20 cellular contexts compared by ENCODE assay signal in the genomic region with DNA sequence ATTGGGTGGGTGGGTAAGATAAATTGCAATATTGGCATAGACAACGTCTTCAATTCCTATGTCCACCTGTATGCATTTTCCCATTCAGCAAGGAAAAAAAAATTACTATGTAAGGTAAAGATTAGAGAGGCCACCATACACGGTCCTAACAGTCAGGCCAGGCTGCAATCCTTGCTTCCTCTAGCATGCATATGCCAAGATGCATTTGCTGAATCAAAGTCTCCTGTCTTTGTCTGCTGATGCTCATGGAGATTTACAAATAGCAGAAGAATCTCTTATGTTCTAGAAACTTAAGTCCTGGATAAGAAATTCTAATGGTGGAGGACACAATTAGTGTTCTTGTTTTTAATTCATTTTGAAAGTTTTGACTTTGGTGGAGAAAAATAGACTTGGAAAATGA.
"Had no signal": no experiment of that assay in that cellular context is flagged by ENCODE, and none has a peak within 500 bp of the region (broad histone marks: within the 10 kb centered on the region; RNA-seq: fewer than 3 reads in every experiment).

No MANE protein-coding gene starts in this region.

- H3K27ac Mint-ChIP-seq: activated naive CD8-positive, alpha-beta T cell; activated T-helper 2 cell treated with anti-CD3 and anti-CD28 coated beads, Interferon-gamma antibody, Interleukin-2, Interleukin-4, amounts not matched to agents 10 μg/mL and 5 μg/mL and 100 μg/mL, durations not matched to agents 14 hours and 24 hours and 36 hours; effector memory CD8-positive, alpha-beta T cell; memory B cell; T-helper 1 cell treated with Interleukin-12 subunit alpha and Interleukin-12 subunit beta and Interleukin-4 antibody, amounts not matched to agents 30 μg/mL and 1 μg/mL, for 36 hours; type B pancreatic cell; WTC11 had no signal

- H3K36me3 ChIP-seq: esophagus muscularis mucosa, gastrocnemius medialis, thoracic aorta had no signal

- H3K36me3 Mint-ChIP-seq: activated naive CD8-positive, alpha-beta T cell; memory B cell; WTC11 had no signal

- H3K9me3 ChIP-seq: esophagus muscularis mucosa, gastrocnemius medialis, heart left ventricle, mucosa of descending colon, sigmoid colon, thoracic aorta had no signal

- ATAC-seq: effector memory CD8-positive, alpha-beta T cell; mucosa of descending colon; WTC11 had no signal

- H3K27me3 ChIP-seq: esophagus muscularis mucosa, gastrocnemius medialis, heart left ventricle, sigmoid colon had no signal

- H3K4me3 ChIP-seq: esophagus muscularis mucosa, gastrocnemius medialis, heart left ventricle, mucosa of descending colon, sigmoid colon, thoracic aorta had no signal

- H3K4me3 Mint-ChIP-seq: activated naive CD8-positive, alpha-beta T cell; effector memory CD8-positive, alpha-beta T cell; memory B cell; T-helper 1 cell treated with Interleukin-12 subunit alpha and Interleukin-12 subunit beta and Interleukin-4 antibody, amounts not matched to agents 30 μg/mL and 1 μg/mL, for 36 hours; type B pancreatic cell; WTC11 had no signal

- H3K4me1 Mint-ChIP-seq: memory B cell had no signal

- DNase-seq: activated naive CD4-positive, alpha-beta T cell; activated T-cell treated with anti-CD3 and anti-CD28 coated beads, Interleukin-2, amount 50 U/mL, for 1 hour; amygdala; effector memory CD8-positive, alpha-beta T cell; gastrocnemius medialis; heart left ventricle; mucosa of descending colon; nucleus accumbens; sigmoid colon; stimulated activated CD4-positive, alpha-beta T cell treated with anti-CD3 and anti-CD28 coated beads, Interleukin-4, amount 100 ng/mL, for 24 hours; stimulated activated naive CD4-positive, alpha-beta T cell treated with Interleukin-2 at 50 U/mL for 16 hours; T1000 had no signal

- H3K27me3 Mint-ChIP-seq: activated naive CD8-positive, alpha-beta T cell; effector memory CD8-positive, alpha-beta T cell; memory B cell; type B pancreatic cell had no signal

- H3K27ac ChIP-seq: esophagus muscularis mucosa, heart left ventricle, sigmoid colon had no signal

- H3K9me3 Mint-ChIP-seq: activated T-helper 2 cell treated with anti-CD3 and anti-CD28 coated beads, Interferon-gamma antibody, Interleukin-2, Interleukin-4, amounts not matched to agents 10 μg/mL and 5 μg/mL and 100 μg/mL, durations not matched to agents 14 hours and 24 hours and 36 hours; T-helper 1 cell treated with Interleukin-12 subunit alpha and Interleukin-12 subunit beta and Interleukin-4 antibody, amounts not matched to agents 30 μg/mL and 1 μg/mL, for 36 hours; type B pancreatic cell; WTC11 had no signal
